In genomic region chr4:17809667-17810066, GRCh38 we compare ENCODE assay signal across 8 cellular contexts. TPM values are rescaled to one million over a fixed set of nuclear protein-coding genes. Genes with fewer than 3 reads are reported as not detected.
DNase-seq lines count a peak whose midpoint lies in the region; ATAC-seq and TF ChIP-seq lines count a peak whose summit lies in the region.

No MANE protein-coding gene starts in this region.

- BruUV-seq in A673 (replicated peaks; lab: Mats Ljungman, UMichigan) = no TSS peak

- no peak for DNase-seq in A673 (ENCODE audit: low spot score)
- peak; percentile 37 for DNase-seq in Jurkat, Clone E6-1 (ENCODE audit: low read depth, low spot score)
- no peak for DNase-seq in caudate nucleus (lab: John Stamatoyannopoulos, UW)
- no peak for DNase-seq in NCI-H2227 treated with DMSO at 0.1 percent for 48 hours (lab: John Stamatoyannopoulos, UW)
- DNase-seq in SHP77 (lab: John Stamatoyannopoulos, UW) = no peak
- no peak for DNase-seq in nucleus accumbens (lab: John Stamatoyannopoulos, UW)

- H3K27ac ChIP-seq in A673 (ENCODE audit: low read depth, low read length, poor library complexity, severe bottlenecking) (peak overlapping the region; percentile 94), caudate nucleus (ENCODE audit: low read depth, low read length) (peak overlapping the region; percentile 87)

- H3K9me3 ChIP-seq in A673 (ENCODE audit: low read depth, low read length, poor library complexity, severe bottlenecking) (no peaks in the 10 kb centered on the region), mucosa of stomach (ENCODE audit: control insufficient read depth, low read length) (no peaks in the 10 kb centered on the region)

- POLR2A ChIA-PET in A673 (lab: Charles Lee; ENCODE audit: low non-redundant PET) = no interaction called here

- no peak for ATAC-seq in HG02970 (IDR thresholded peaks at IDR 0.05; ENCODE audit: low FRiP score, unreplicated experiment)

- TF ChIP-seq CTCF in A673 (conservative IDR thresholded peaks at IDR 0.05; ENCODE audit: low read depth, low read length) = no peak

- H3K4me1 ChIP-seq in A673 (ENCODE audit: insufficient read depth, low read length, poor library complexity, severe bottlenecking) (peaks cover 24% of the 10 kb centered on the region), mucosa of stomach (ENCODE audit: control insufficient read depth, insufficient read depth, low read length) (peaks cover 6% of the 10 kb centered on the region)

- CTCF ChIA-PET in A673 (lab: Charles Lee) = no interaction called here

- H3K27me3 ChIP-seq in A673 (replicated peaks; ENCODE audit: insufficient read depth, low read depth, low read length, poor library complexity) (no peaks in the 10 kb centered on the region), mucosa of stomach (ENCODE audit: control insufficient read depth, insufficient read depth, low read length) (no peaks in the 10 kb centered on the region)

- intact Hi-C loops in A673 (cut with micrococcal nuclease; ENCODE audit: unreplicated experiment) = loop anchor here (5.0 to 10.0 kb wide), 3 partner anchors 195 to 558 kb away; partner anchors contain the start of genes LCORL and MED28

- H3K4me3 ChIP-seq in A673 (ENCODE audit: low read depth, low read length, poor library complexity, severe bottlenecking) (peak overlapping the region; percentile 72), mucosa of stomach (ENCODE audit: low read length) (peak overlapping the region; percentile 85)
- H3K4me3 ChIP-seq in Jurkat, Clone E6-1 (ENCODE audit: low read length) = peak overlapping the region; percentile 94

- peaks cover 36% of the 10 kb centered on the region for H3K36me3 ChIP-seq in A673 (ENCODE audit: insufficient read depth, low read length, poor library complexity, severe bottlenecking)
- H3K36me3 ChIP-seq in mucosa of stomach (ENCODE audit: control insufficient read depth, insufficient read depth, low read length) = no peaks in the 10 kb centered on the region

- H3K9ac ChIP-seq in mucosa of stomach (ENCODE audit: low read length) = peak overlapping the region; percentile 99

RNA-seq across cellular contexts. Expression of gene DCAF16, which starts 0.9 kb away (rescaled TPM):
- 59.5 and 60.2 TPM in 2 replicates for total RNA-seq in A673 (2021)
- 24.3 TPM for polyA plus RNA-seq in Jurkat, Clone E6-1 (2012; ENCODE audit: insufficient read depth, insufficient read length)

RNA-seq across cellular contexts. Expression of gene NCAPG, which starts 1.1 kb away (rescaled TPM):
- total RNA-seq in A673 (2021) = 105 and 122 TPM in 2 replicates
- polyA plus RNA-seq in Jurkat, Clone E6-1 (2012; ENCODE audit: insufficient read depth, insufficient read length) = 81.7 TPM

RNA-seq across cellular contexts. Expression of gene FAM184B, which starts 28.2 kb away (rescaled TPM):
- 0.15 and 0.26 TPM in 2 replicates for total RNA-seq in A673 (2021)
- polyA plus RNA-seq in Jurkat, Clone E6-1 (2012; ENCODE audit: insufficient read depth, insufficient read length) = not detected
